Comparison of ENCODE assay signal across 18 cellular contexts in genomic region chr10:97186911-97187310, GRCh38. TPM values are rescaled to one million over a fixed set of nuclear protein-coding genes. Genes with fewer than 3 reads are reported as not detected.
"Had no signal": no experiment of that assay in that cellular context is flagged by ENCODE, and none has a peak within 500 bp of the region (broad histone marks: within the 10 kb centered on the region; RNA-seq: fewer than 3 reads in every experiment).

No MANE protein-coding gene starts in this region.

- H3K9me3 Mint-ChIP-seq: activated naive CD4-positive, alpha-beta T cell treated with anti-CD3 and anti-CD28 coated beads, Interleukin-2, amount 50 U/mL, for 72 hours; activated T-helper 1 cell treated with anti-CD3 and anti-CD28 coated beads, Interleukin-12 subunit alpha, Interleukin-12 subunit beta, Interleukin-2, Interleukin-4 antibody, amounts not matched to agents 30 ng/mL and 10 ng/mL and 1 ng/mL, durations not matched to agents 14 hours and 24 hours and 36 hours; effector memory CD8-positive, alpha-beta T cell; stimulated activated effector memory CD8-positive, alpha-beta T cell treated with anti-CD3 and anti-CD28 coated beads, Interleukin-12 subunit alpha, Interleukin-12 subunit beta, amount 100 ng/mL, for 72 hours; T-helper 1 cell treated with Interleukin-12 subunit alpha and Interleukin-12 subunit beta and Interleukin-4 antibody, amounts not matched to agents 30 μg/mL and 1 μg/mL, for 36 hours had no signal

- H3K4me1 ChIP-seq: testis had no signal

- H3K36me3 Mint-ChIP-seq: activated naive CD4-positive, alpha-beta T cell treated with anti-CD3 and anti-CD28 coated beads, Interleukin-2, amount 50 U/mL, for 72 hours; stimulated activated effector memory CD8-positive, alpha-beta T cell treated with anti-CD3 and anti-CD28 coated beads, Interleukin-12 subunit alpha, Interleukin-12 subunit beta, amount 100 ng/mL, for 72 hours had no signal

- H3K27ac ChIP-seq: adrenal gland, esophagus squamous epithelium, lower lobe of right lung, ovary, right lobe of liver, testis, upper lobe of left lung had no signal

- H3K27ac Mint-ChIP-seq: activated naive CD4-positive, alpha-beta T cell treated with anti-CD3 and anti-CD28 coated beads, Interleukin-2, amount 50 U/mL, for 72 hours; activated T-helper 1 cell treated with anti-CD3 and anti-CD28 coated beads, Interleukin-12 subunit alpha, Interleukin-12 subunit beta, Interleukin-2, Interleukin-4 antibody, amounts not matched to agents 30 ng/mL and 10 ng/mL and 1 ng/mL, durations not matched to agents 14 hours and 24 hours and 36 hours; effector memory CD8-positive, alpha-beta T cell; stimulated activated effector memory CD8-positive, alpha-beta T cell treated with anti-CD3 and anti-CD28 coated beads, Interleukin-12 subunit alpha, Interleukin-12 subunit beta, amount 100 ng/mL, for 72 hours; T-helper 1 cell treated with Interleukin-12 subunit alpha and Interleukin-12 subunit beta and Interleukin-4 antibody, amounts not matched to agents 30 μg/mL and 1 μg/mL, for 36 hours had no signal

- H3K4me3 Mint-ChIP-seq: activated T-helper 1 cell treated with anti-CD3 and anti-CD28 coated beads, Interleukin-12 subunit alpha, Interleukin-12 subunit beta, Interleukin-2, Interleukin-4 antibody, amounts not matched to agents 30 ng/mL and 10 ng/mL and 1 ng/mL, durations not matched to agents 14 hours and 24 hours and 36 hours; T-helper 1 cell treated with Interleukin-12 subunit alpha and Interleukin-12 subunit beta and Interleukin-4 antibody, amounts not matched to agents 30 μg/mL and 1 μg/mL, for 36 hours had no signal

- H3K27me3 ChIP-seq: testis had no signal

- ATAC-seq: activated naive CD4-positive, alpha-beta T cell treated with anti-CD3 and anti-CD28 coated beads, Interleukin-2, amount 50 U/mL, for 72 hours; effector memory CD8-positive, alpha-beta T cell; left colon; lower lobe of right lung; right lobe of liver; stimulated activated effector memory CD8-positive, alpha-beta T cell treated with anti-CD3 and anti-CD28 coated beads, Interleukin-12 subunit alpha, Interleukin-12 subunit beta, amount 100 ng/mL, for 72 hours had no signal

- DNase-seq: activated CD4-positive, alpha-beta T cell treated with anti-CD3 and anti-CD28 coated beads, Interleukin-2, amount 50 U/mL, for 4 hours; activated gamma-delta T cell treated with Interleukin-2 at 50 U/mL for 16 hours; adrenal gland; effector memory CD8-positive, alpha-beta T cell; esophagus squamous epithelium; left colon; lower lobe of right lung; small intestine; stimulated activated CD4-positive, alpha-beta T cell treated with anti-CD3 and anti-CD28 coated beads, Interleukin-4, amount 100 ng/mL, for 24 hours; testis had no signal

- H3K4me3 ChIP-seq: adrenal gland, esophagus squamous epithelium, lower lobe of right lung, ovary, right lobe of liver, upper lobe of left lung had no signal

- H3K9me3 ChIP-seq: adrenal gland, esophagus squamous epithelium, lower lobe of right lung, ovary, right lobe of liver, testis, upper lobe of left lung had no signal

- H3K36me3 ChIP-seq: adrenal gland, esophagus squamous epithelium, lower lobe of right lung, ovary, right lobe of liver, upper lobe of left lung had no signal

RNA-seq across cellular contexts. Expression of gene SLIT1, which starts 1.2 kb away (rescaled TPM):
- total RNA-seq: dermis microvascular lymphatic vessel endothelial cell, esophagus squamous epithelium had no signal
